Comparison of ENCODE assay signal across 1 cellular context in the genomic region with DNA sequence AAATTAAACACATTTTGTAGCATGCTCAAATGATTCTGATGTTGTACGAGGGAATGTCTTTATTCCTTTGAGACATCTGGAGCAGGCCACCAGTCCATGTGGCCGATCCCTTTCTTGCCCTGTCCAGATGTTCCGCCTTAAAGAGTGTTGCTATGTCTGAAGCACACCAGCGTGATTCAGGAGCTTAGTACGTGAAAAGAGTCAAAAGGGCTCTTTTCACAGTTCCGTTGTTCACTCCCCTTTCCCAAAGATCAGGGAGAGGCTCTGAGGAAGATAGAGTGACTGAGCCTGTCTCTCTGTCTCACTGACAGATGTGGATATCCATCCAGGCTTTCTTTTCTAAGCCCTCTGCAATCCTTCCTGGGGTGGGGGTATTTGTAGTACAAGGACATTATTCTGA.
TF ChIP-seq lines count a peak whose summit lies in the region.

No MANE protein-coding gene starts in this region.

TF ChIP-seq in SK-N-SH treated with all-trans-retinoic acid at 6 μM for 48 hours, 23 proteins besides CTCF, POLR2A, EP300 and RAD21 (continued from another document):
- TF ChIP-seq, protein P1, sequence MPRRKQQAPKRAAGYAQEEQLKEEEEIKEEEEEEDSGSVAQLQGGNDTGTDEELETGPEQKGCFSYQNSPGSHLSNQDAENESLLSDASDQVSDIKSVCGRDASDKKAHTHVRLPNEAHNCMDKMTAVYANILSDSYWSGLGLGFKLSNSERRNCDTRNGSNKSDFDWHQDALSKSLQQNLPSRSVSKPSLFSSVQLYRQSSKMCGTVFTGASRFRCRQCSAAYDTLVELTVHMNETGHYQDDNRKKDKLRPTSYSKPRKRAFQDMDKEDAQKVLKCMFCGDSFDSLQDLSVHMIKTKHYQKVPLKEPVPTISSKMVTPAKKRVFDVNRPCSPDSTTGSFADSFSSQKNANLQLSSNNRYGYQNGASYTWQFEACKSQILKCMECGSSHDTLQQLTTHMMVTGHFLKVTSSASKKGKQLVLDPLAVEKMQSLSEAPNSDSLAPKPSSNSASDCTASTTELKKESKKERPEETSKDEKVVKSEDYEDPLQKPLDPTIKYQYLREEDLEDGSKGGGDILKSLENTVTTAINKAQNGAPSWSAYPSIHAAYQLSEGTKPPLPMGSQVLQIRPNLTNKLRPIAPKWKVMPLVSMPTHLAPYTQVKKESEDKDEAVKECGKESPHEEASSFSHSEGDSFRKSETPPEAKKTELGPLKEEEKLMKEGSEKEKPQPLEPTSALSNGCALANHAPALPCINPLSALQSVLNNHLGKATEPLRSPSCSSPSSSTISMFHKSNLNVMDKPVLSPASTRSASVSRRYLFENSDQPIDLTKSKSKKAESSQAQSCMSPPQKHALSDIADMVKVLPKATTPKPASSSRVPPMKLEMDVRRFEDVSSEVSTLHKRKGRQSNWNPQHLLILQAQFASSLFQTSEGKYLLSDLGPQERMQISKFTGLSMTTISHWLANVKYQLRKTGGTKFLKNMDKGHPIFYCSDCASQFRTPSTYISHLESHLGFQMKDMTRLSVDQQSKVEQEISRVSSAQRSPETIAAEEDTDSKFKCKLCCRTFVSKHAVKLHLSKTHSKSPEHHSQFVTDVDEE (CRISPR knock-in tag; IDR thresholded peaks at IDR 0.05) = no peak
- no peak for TF ChIP-seq PPARA (CRISPR knock-in tag; IDR thresholded peaks at IDR 0.05; ENCODE audit: borderline replicate concordance)
- no peak for TF ChIP-seq ARNTL (CRISPR knock-in tag; IDR thresholded peaks at IDR 0.05; ENCODE audit: borderline replicate concordance, low read depth)
- no peak for TF ChIP-seq ESRRG (CRISPR knock-in tag; IDR thresholded peaks at IDR 0.05)
- no peak for TF ChIP-seq ISL1 (CRISPR knock-in tag; IDR thresholded peaks at IDR 0.05)
- no peak for TF ChIP-seq ZNF70 (CRISPR knock-in tag; IDR thresholded peaks at IDR 0.05)
